Comparison of ENCODE assay signal across 10 cellular contexts in the genomic region with DNA sequence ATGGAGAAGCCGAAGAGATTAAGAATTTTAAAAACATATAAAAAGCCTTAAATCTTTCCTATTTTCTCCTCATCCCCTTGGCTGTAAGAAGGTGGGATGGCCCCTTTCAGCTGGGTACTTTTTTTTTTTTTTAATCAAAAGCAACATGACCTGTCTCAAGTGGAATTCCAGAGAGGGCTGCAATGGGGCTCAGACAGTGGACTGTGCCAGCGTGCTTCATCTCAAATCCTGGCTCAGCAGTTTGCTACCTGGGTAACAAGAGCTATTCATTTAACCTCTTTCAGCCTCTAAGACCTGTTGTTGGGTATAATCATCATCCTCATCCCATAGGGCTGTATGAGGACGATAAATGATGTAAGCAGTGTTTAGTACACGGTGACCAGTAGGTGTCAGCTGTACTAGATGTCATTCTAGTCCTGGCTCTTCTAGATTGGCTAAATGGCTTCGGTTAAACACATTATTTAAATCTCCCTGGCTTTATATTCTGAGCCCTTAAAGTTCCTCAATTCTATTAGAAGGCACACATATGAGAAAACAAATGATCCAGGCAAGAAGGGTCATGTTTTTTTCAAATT. TPM values are rescaled to one million over a fixed set of nuclear protein-coding genes. Genes with fewer than 3 reads are reported as not detected.
DNase-seq lines count a peak whose midpoint lies in the region; ATAC-seq and TF ChIP-seq lines count a peak whose summit lies in the region.
"Had no signal": no experiment of that assay in that cellular context is flagged by ENCODE, and none has a peak within 500 bp of the region (broad histone marks: within the 10 kb centered on the region; RNA-seq: fewer than 3 reads in every experiment).

No MANE protein-coding gene starts in this region.

- TF ChIP-seq CTCF in WERI-Rb-1 (IDR thresholded peaks at IDR 0.05; ENCODE audit: low read depth, low read length) = peak; percentile 61
- TF ChIP-seq CTCF in mucosa of descending colon (IDR thresholded peaks at IDR 0.05) = no peak

- intact Hi-C loops in mucosa of descending colon (cut with DNase I, micrococcal nuclease) = no loop called here

- DNase-seq in NCI-H2171 treated with DMSO at 0.1 percent for 48 hours (lab: John Stamatoyannopoulos, UW) = peak; percentile 8
- no peak for DNase-seq in NCI-H2171 (lab: John Stamatoyannopoulos, UW)
- DNase-seq in WERI-Rb-1 = peak; percentile 28
- no peak for DNase-seq in mucosa of descending colon
- no peak for DNase-seq in central memory CD4-positive, alpha-beta T cell
- DNase-seq in NCI-H146 treated with DMSO at 0.1 percent for 48 hours (lab: John Stamatoyannopoulos, UW; ENCODE audit: unreplicated experiment) = no peak
- DNase-seq in NCI-H446 treated with DMSO at 0.1 percent for 48 hours (lab: John Stamatoyannopoulos, UW) = no peak
- DNase-seq: NCI-H1048 had no signal

- H3K4me3 ChIP-seq in WERI-Rb-1 (ENCODE audit: low read depth, low read length) (no peak overlapping the region), mucosa of descending colon (no peak overlapping the region)
- H3K4me3 ChIP-seq: A549 had no signal

- ATAC-seq in HG03571 (IDR thresholded peaks at IDR 0.05; ENCODE audit: unreplicated experiment) = peak; percentile 74
- ATAC-seq in mucosa of descending colon = peak; percentile 64

- no peak overlapping the region for H3K27ac ChIP-seq in WERI-Rb-1
- H3K27ac ChIP-seq: A549 had no signal

- H3K4me1 ChIP-seq in mucosa of descending colon (ENCODE audit: low read depth) = no peaks in the 10 kb centered on the region

- H3K9me3 ChIP-seq in WERI-Rb-1 (ENCODE audit: severe bottlenecking) = peaks cover 3% of the 10 kb centered on the region
- H3K9me3 ChIP-seq in mucosa of descending colon = no peaks in the 10 kb centered on the region
- H3K9me3 ChIP-seq: A549 had no signal

- H3K27me3 ChIP-seq in WERI-Rb-1 (ENCODE audit: insufficient read depth, low read depth, severe bottlenecking) = peaks cover under 1% of the 10 kb centered on the region

- H3K36me3 ChIP-seq in WERI-Rb-1 (no peaks in the 10 kb centered on the region), mucosa of descending colon (ENCODE audit: low read depth) (no peaks in the 10 kb centered on the region)

RNA-seq across cellular contexts. Expression of a gene that starts 6.9 kb away (rescaled TPM):
- total RNA-seq in mucosa of descending colon = 1 to 10 TPM in 1 of 3 donors, under 1 TPM in 2; 0.46 to 2.8 (median 0.55) TPM

Comparison
In these comparisons a context has a peak if more than half of its experiments do, and no peak if none do; other contexts are left out.
1. DNase-seq: peak in NCI-H2171 treated with DMSO at 0.1 percent for 48 hours (single experiment) and WERI-Rb-1 (single experiment); none in NCI-H2171 (single experiment), mucosa of descending colon (0 of 3), central memory CD4-positive, alpha-beta T cell (single experiment), NCI-H146 treated with DMSO at 0.1 percent for 48 hours (single experiment) and NCI-H446 treated with DMSO at 0.1 percent for 48 hours (single experiment).